12 cellular contexts compared by ENCODE assay signal in the genomic region with DNA sequence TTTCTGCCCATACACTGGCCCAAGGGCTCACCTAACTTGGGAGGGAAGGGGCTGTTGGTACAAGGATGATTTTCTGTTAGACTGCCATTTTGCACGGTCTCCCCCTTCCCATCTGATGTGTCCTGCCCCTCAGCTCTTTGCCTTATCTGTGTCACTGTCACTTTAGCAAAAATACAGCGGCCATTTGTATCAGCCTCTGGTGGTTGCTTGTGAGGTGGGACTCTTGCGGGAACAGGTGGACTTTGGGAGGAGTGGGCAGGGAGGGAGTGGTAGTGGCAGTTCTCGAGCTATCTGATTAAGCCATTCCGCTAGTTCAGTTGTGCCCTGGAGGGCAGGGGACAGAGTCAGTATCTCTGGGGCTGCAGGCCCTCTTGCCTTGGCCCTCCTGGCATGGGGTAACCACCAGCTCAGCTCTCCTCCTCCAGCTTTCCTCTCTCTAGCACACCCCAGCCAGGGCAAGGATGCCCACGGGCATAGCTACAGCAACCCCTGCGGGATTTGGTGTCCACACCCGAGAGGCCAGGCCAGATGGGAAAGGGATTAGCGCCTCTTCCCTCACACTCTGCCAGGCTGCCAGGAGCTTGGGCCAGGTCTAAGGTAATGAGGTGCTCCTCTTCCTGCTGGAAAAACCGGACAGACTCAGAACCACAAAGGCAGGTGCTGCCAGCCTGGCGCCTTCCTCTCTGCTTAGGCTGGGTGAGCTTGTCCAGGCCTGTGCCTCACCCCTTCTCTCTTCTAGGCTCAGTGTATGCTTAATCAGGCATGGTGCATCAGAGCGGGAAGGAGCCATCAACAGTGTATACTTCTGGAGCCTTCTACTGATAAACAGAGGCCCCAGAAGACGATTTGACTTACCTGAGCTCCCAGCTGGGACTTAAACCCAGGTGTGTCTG. TPM values are rescaled to one million over a fixed set of nuclear protein-coding genes. Genes with fewer than 3 reads are reported as not detected.
A peak's percentile ranks its signal among the peaks of the same experiment; 100 is the strongest.
DNase-seq lines count a peak whose midpoint lies in the region; ATAC-seq and TF ChIP-seq lines count a peak whose summit lies in the region.
"Had no signal": no experiment of that assay in that cellular context is flagged by ENCODE, and none has a peak within 500 bp of the region (broad histone marks: within the 10 kb centered on the region; RNA-seq: fewer than 3 reads in every experiment).

No MANE protein-coding gene starts in this region.

- H3K4me3 ChIP-seq in cardiac muscle cell (no peak overlapping the region), WERI-Rb-1 (ENCODE audit: low read depth, low read length) (no peak overlapping the region), urinary bladder (ENCODE audit: low read depth, low read length) (no peak overlapping the region)
- H3K4me3 ChIP-seq: testis had no signal

- intact Hi-C loops in Right ventricle myocardium inferior (cut with DNase I), result no loop called here

- 66% methylated on average over 13 of the region's 13 CpGs for WGBS in urinary bladder

- H3K27ac ChIP-seq in cardiac muscle cell, result peak overlapping the region; percentile 64
- peak overlapping the region; percentile 35 for H3K27ac ChIP-seq in WERI-Rb-1
- no peak overlapping the region for H3K27ac ChIP-seq in foreskin keratinocyte
- peak overlapping the region; percentile 64 for H3K27ac ChIP-seq in urinary bladder (ENCODE audit: low read depth)
- H3K27ac ChIP-seq: testis had no signal

- peaks cover 23% of the 10 kb centered on the region for H3K36me3 ChIP-seq in cardiac muscle cell
- peaks cover 33% of the 10 kb centered on the region for H3K36me3 ChIP-seq in WERI-Rb-1
- peaks cover 15% of the 10 kb centered on the region for H3K36me3 ChIP-seq in urinary bladder (ENCODE audit: insufficient read depth)

- H3K9me3 ChIP-seq in cardiac muscle cell (ENCODE audit: low read depth) (no peaks in the 10 kb centered on the region), WERI-Rb-1 (ENCODE audit: severe bottlenecking) (no peaks in the 10 kb centered on the region)
- H3K9me3 ChIP-seq: testis had no signal

- H3K4me1 ChIP-seq in cardiac muscle cell (ENCODE audit: low read depth) (no peaks in the 10 kb centered on the region), foreskin keratinocyte (peaks cover 16% of the 10 kb centered on the region), urinary bladder (ENCODE audit: insufficient read depth) (no peaks in the 10 kb centered on the region)

- no peak for ATAC-seq in Right ventricle myocardium inferior
- ATAC-seq in foreskin keratinocyte, result peak; percentile 89
- ATAC-seq in GM18505 (IDR thresholded peaks at IDR 0.05; ENCODE audit: unreplicated experiment), result no peak

- no peak for TF ChIP-seq POLR2A in GM18505 (IDR thresholded peaks at IDR 0.05; ENCODE audit: borderline replicate concordance, extremely low read depth, insufficient read depth, insufficient read length)

- H3K27me3 ChIP-seq in cardiac muscle cell (no peaks in the 10 kb centered on the region), WERI-Rb-1 (ENCODE audit: insufficient read depth, low read depth, severe bottlenecking) (no peaks in the 10 kb centered on the region), foreskin keratinocyte (no peaks in the 10 kb centered on the region)
- H3K27me3 ChIP-seq: testis had no signal

- TF ChIP-seq CTCF in cardiac muscle cell (IDR thresholded peaks at IDR 0.05; ENCODE audit: low read depth, low read length), result no peak
- no peak for TF ChIP-seq CTCF in WERI-Rb-1 (IDR thresholded peaks at IDR 0.05; ENCODE audit: low read depth, low read length)
- TF ChIP-seq CTCF in foreskin keratinocyte (conservative IDR thresholded peaks at IDR 0.05), result no peak

- DNase-seq in cardiac muscle cell (ENCODE audit: low read depth in 1 of 2, low spot score in 1 of 2), result no peak
- DNase-seq in Right ventricle myocardium inferior (ENCODE audit: missing footprints), result no peak
- DNase-seq in WERI-Rb-1, result peak; percentile 56
- peak; percentile 91 to 96 for DNase-seq in foreskin keratinocyte
- no peak for DNase-seq in SIG-M5 treated with dmso at 0.1 percent for 504 hours (lab: John Stamatoyannopoulos, UW; ENCODE audit: unreplicated experiment)
- DNase-seq in NCI-H446 treated with DMSO at 0.1 percent for 48 hours (lab: John Stamatoyannopoulos, UW), result no peak
- DNase-seq: Calu3, NCI-H1048, T1000, testis had no signal

RNA-seq across cellular contexts. Expression of a gene that starts 8.7 kb away (rescaled TPM):
- total RNA-seq in cardiac muscle cell (23.3 and 26.2 TPM in 2 replicates), Right ventricle myocardium inferior (23.2 TPM), foreskin keratinocyte (14.5 and 14.9 TPM in 2 replicates), urinary bladder (8.6 TPM)
- polyA plus RNA-seq in cardiac muscle cell (28.9 and 29.2 TPM in 2 replicates), foreskin keratinocyte (12.0 and 13.2 TPM in 2 replicates), urinary bladder (31.1 TPM)

RNA-seq across cellular contexts. Expression of a gene that starts 23.0 kb away (rescaled TPM):
- total RNA-seq in cardiac muscle cell (3.8 and 8.8 TPM in 2 replicates), Right ventricle myocardium inferior (37.3 TPM), foreskin keratinocyte (7.7 and 8.1 TPM in 2 replicates), urinary bladder (17.2 TPM)
- polyA plus RNA-seq in cardiac muscle cell (3.3 and 5.5 TPM in 2 replicates), foreskin keratinocyte (6.0 and 6.5 TPM in 2 replicates), urinary bladder (38.7 TPM)

RNA-seq across cellular contexts. Expression of a gene that starts 38.0 kb away (rescaled TPM):
- 43.3 and 93.0 TPM in 2 replicates for total RNA-seq in cardiac muscle cell
- 43.7 and 55.9 TPM in 2 replicates for polyA plus RNA-seq in cardiac muscle cell
- total RNA-seq in Right ventricle myocardium inferior, result 38.8 TPM
- 52.3 and 55.8 TPM in 2 replicates for total RNA-seq in foreskin keratinocyte
- polyA plus RNA-seq in foreskin keratinocyte, result 47.3 and 51.7 TPM in 2 replicates
- total RNA-seq in urinary bladder, result 26.8 TPM
- 92.4 TPM for polyA plus RNA-seq in urinary bladder

RNA-seq across cellular contexts. Expression of a gene that starts 56.4 kb away (rescaled TPM):
- total RNA-seq in cardiac muscle cell (0.24 and 0.53 TPM in 2 replicates), Right ventricle myocardium inferior (not detected), foreskin keratinocyte (0.28 and 0.34 TPM in 2 replicates), urinary bladder (not detected)
- polyA plus RNA-seq in cardiac muscle cell (0.95 and 1.3 TPM in 2 replicates), foreskin keratinocyte (0.14 and 0.21 TPM in 2 replicates), urinary bladder (1.4 TPM)
- total RNA-seq: Calu3 had no signal

Comparison
In these comparisons a context has a peak if more than half of its experiments do, and no peak if none do; other contexts are left out.
1. DNase-seq: peak in WERI-Rb-1 (single experiment) and foreskin keratinocyte (2 of 2); none in cardiac muscle cell (0 of 2), Right ventricle myocardium inferior (single experiment), SIG-M5 treated with dmso at 0.1 percent for 504 hours (single experiment) and NCI-H446 treated with DMSO at 0.1 percent for 48 hours (single experiment).